Comparison of ENCODE assay signal across 1 cellular context in genomic region chr5:107672212-107673105, GRCh38.
TF ChIP-seq lines count a peak whose summit lies in the region.

No MANE protein-coding gene starts in this region.

TF ChIP-seq in HEK293, 187 proteins besides CTCF, POLR2A, EP300 and RAD21 (continued from another document):
- TF ChIP-seq, protein P1, sequence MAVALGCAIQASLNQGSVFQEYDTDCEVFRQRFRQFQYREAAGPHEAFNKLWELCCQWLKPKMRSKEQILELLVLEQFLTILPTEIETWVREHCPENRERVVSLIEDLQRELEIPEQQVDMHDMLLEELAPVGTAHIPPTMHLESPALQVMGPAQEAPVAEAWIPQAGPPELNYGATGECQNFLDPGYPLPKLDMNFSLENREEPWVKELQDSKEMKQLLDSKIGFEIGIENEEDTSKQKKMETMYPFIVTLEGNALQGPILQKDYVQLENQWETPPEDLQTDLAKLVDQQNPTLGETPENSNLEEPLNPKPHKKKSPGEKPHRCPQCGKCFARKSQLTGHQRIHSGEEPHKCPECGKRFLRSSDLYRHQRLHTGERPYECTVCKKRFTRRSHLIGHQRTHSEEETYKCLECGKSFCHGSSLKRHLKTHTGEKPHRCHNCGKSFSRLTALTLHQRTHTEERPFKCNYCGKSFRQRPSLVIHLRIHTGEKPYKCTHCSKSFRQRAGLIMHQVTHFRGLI (tag by site-specific recombination; IDR thresholded peaks at IDR 0.05): 0 out of 2 replicates have a peak, but pooled peaks have one; percentile 7
- TF ChIP-seq ZNF596 (tag by site-specific recombination; IDR thresholded peaks at IDR 0.05) (peak; percentile 97), ZNF423 (tag by site-specific recombination; IDR thresholded peaks at IDR 0.05) (peak; percentile 27; the same call in 1 of the 2 replicates), ZNF785 (tag by site-specific recombination; IDR thresholded peaks at IDR 0.05) (peak; percentile 93), ZNF843 (tag by site-specific recombination; IDR thresholded peaks at IDR 0.05) (no peak), ZNF239 (tag by site-specific recombination; IDR thresholded peaks at IDR 0.05) (no peak), ZSCAN23 (tag by site-specific recombination; IDR thresholded peaks at IDR 0.05) (no peak), ZNF529 (tag by site-specific recombination; IDR thresholded peaks at IDR 0.05; ENCODE audit: insufficient replicate concordance) (no peak), ZSCAN16 (tag by site-specific recombination; IDR thresholded peaks at IDR 0.05) (no peak), SP7 (tag by site-specific recombination; IDR thresholded peaks at IDR 0.05) (peak; percentile 17), KLF9 (tag by site-specific recombination; IDR thresholded peaks at IDR 0.05; ENCODE audit: low read depth) (peak; percentile 94), ZFP69B (tag by site-specific recombination; IDR thresholded peaks at IDR 0.05) (no peak; the same call in 1 of the 2 replicates), AEBP2 (tag by site-specific recombination; IDR thresholded peaks at IDR 0.05; ENCODE audit: borderline replicate concordance) (no peak), ZNF48 (tag by site-specific recombination; IDR thresholded peaks at IDR 0.05) (no peak), HOXD13 (CRISPR knock-in tag; IDR thresholded peaks at IDR 0.05; ENCODE audit: borderline replicate concordance) (0 out of 2 replicates have a peak, but pooled peaks have one; percentile 4), ZNF501 (tag by site-specific recombination; IDR thresholded peaks at IDR 0.05) (0 out of 2 replicates have a peak, but pooled peaks have one; percentile 19), ZNF26 (tag by site-specific recombination; IDR thresholded peaks at IDR 0.05) (no peak), ZNF184 (tag by site-specific recombination; IDR thresholded peaks at IDR 0.05) (0 out of 2 replicates have a peak, but pooled peaks have one; percentile 14), KLF1 (tag by site-specific recombination; IDR thresholded peaks at IDR 0.05) (peak; percentile 74), GLIS2 (tag by site-specific recombination; IDR thresholded peaks at IDR 0.05) (peak; percentile 82), ZNF791 (tag by site-specific recombination; IDR thresholded peaks at IDR 0.05) (no peak), ZNF155 (tag by site-specific recombination; IDR thresholded peaks at IDR 0.05) (no peak), SP3 (tag by site-specific recombination; IDR thresholded peaks at IDR 0.05) (peak; percentile 55)
- TF ChIP-seq, protein P2, sequence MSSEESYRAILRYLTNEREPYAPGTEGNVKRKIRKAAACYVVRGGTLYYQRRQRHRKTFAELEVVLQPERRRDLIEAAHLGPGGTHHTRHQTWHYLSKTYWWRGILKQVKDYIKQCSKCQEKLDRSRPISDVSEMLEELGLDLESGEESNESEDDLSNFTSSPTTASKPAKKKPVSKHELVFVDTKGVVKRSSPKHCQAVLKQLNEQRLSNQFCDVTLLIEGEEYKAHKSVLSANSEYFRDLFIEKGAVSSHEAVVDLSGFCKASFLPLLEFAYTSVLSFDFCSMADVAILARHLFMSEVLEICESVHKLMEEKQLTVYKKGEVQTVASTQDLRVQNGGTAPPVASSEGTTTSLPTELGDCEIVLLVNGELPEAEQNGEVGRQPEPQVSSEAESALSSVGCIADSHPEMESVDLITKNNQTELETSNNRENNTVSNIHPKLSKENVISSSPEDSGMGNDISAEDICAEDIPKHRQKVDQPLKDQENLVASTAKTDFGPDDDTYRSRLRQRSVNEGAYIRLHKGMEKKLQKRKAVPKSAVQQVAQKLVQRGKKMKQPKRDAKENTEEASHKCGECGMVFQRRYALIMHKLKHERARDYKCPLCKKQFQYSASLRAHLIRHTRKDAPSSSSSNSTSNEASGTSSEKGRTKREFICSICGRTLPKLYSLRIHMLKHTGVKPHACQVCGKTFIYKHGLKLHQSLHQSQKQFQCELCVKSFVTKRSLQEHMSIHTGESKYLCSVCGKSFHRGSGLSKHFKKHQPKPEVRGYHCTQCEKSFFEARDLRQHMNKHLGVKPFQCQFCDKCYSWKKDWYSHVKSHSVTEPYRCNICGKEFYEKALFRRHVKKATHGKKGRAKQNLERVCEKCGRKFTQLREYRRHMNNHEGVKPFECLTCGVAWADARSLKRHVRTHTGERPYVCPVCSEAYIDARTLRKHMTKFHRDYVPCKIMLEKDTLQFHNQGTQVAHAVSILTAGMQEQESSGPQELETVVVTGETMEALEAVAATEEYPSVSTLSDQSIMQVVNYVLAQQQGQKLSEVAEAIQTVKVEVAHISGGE (tag by site-specific recombination; conservative IDR thresholded peaks at IDR 0.05; ENCODE audit: low read depth): no peak; the same call in 1 of the 2 replicates
- TF ChIP-seq, protein P3, sequence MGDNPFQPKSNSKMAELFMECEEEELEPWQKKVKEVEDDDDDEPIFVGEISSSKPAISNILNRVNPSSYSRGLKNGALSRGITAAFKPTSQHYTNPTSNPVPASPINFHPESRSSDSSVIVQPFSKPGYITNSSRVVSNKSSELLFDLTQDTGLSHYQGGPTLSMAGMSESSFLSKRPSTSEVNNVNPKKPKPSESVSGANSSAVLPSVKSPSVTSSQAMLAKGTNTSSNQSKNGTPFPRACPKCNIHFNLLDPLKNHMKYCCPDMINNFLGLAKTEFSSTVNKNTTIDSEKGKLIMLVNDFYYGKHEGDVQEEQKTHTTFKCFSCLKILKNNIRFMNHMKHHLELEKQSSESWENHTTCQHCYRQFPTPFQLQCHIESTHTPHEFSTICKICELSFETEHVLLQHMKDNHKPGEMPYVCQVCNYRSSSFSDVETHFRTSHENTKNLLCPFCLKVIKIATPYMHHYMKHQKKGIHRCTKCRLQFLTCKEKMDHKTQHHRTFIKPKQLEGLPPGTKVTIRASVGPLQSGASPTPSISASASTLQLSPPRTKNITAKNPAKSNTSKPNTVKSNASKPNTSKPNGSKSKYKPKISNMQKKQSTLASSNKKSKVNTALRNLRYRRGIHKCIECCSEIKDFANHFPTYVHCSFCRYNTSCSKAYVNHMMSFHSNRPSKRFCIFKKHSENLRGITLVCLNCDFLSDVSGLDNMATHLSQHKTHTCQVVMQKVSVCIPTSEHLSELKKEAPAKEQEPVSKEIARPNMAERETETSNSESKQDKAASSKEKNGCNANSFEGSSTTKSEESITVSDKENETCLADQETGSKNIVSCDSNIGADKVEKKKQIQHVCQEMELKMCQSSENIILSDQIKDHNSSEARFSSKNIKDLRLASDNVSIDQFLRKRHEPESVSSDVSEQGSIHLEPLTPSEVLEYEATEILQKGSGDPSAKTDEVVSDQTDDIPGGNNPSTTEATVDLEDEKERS (tag by site-specific recombination; IDR thresholded peaks at IDR 0.05): no peak
- TF ChIP-seq, protein P4, sequence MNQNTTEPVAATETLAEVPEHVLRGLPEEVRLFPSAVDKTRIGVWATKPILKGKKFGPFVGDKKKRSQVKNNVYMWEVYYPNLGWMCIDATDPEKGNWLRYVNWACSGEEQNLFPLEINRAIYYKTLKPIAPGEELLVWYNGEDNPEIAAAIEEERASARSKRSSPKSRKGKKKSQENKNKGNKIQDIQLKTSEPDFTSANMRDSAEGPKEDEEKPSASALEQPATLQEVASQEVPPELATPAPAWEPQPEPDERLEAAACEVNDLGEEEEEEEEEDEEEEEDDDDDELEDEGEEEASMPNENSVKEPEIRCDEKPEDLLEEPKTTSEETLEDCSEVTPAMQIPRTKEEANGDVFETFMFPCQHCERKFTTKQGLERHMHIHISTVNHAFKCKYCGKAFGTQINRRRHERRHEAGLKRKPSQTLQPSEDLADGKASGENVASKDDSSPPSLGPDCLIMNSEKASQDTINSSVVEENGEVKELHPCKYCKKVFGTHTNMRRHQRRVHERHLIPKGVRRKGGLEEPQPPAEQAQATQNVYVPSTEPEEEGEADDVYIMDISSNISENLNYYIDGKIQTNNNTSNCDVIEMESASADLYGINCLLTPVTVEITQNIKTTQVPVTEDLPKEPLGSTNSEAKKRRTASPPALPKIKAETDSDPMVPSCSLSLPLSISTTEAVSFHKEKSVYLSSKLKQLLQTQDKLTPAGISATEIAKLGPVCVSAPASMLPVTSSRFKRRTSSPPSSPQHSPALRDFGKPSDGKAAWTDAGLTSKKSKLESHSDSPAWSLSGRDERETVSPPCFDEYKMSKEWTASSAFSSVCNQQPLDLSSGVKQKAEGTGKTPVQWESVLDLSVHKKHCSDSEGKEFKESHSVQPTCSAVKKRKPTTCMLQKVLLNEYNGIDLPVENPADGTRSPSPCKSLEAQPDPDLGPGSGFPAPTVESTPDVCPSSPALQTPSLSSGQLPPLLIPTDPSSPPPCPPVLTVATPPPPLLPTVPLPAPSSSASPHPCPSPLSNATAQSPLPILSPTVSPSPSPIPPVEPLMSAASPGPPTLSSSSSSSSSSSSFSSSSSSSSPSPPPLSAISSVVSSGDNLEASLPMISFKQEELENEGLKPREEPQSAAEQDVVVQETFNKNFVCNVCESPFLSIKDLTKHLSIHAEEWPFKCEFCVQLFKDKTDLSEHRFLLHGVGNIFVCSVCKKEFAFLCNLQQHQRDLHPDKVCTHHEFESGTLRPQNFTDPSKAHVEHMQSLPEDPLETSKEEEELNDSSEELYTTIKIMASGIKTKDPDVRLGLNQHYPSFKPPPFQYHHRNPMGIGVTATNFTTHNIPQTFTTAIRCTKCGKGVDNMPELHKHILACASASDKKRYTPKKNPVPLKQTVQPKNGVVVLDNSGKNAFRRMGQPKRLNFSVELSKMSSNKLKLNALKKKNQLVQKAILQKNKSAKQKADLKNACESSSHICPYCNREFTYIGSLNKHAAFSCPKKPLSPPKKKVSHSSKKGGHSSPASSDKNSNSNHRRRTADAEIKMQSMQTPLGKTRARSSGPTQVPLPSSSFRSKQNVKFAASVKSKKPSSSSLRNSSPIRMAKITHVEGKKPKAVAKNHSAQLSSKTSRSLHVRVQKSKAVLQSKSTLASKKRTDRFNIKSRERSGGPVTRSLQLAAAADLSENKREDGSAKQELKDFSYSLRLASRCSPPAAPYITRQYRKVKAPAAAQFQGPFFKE (tag by site-specific recombination; IDR thresholded peaks at IDR 0.05; ENCODE audit: borderline replicate concordance): no peak
- TF ChIP-seq, protein P5, sequence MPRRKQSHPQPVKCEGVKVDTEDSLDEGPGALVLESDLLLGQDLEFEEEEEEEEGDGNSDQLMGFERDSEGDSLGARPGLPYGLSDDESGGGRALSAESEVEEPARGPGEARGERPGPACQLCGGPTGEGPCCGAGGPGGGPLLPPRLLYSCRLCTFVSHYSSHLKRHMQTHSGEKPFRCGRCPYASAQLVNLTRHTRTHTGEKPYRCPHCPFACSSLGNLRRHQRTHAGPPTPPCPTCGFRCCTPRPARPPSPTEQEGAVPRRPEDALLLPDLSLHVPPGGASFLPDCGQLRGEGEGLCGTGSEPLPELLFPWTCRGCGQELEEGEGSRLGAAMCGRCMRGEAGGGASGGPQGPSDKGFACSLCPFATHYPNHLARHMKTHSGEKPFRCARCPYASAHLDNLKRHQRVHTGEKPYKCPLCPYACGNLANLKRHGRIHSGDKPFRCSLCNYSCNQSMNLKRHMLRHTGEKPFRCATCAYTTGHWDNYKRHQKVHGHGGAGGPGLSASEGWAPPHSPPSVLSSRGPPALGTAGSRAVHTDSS (tag by site-specific recombination; IDR thresholded peaks at IDR 0.05): no peak
- TF ChIP-seq, protein P6, sequence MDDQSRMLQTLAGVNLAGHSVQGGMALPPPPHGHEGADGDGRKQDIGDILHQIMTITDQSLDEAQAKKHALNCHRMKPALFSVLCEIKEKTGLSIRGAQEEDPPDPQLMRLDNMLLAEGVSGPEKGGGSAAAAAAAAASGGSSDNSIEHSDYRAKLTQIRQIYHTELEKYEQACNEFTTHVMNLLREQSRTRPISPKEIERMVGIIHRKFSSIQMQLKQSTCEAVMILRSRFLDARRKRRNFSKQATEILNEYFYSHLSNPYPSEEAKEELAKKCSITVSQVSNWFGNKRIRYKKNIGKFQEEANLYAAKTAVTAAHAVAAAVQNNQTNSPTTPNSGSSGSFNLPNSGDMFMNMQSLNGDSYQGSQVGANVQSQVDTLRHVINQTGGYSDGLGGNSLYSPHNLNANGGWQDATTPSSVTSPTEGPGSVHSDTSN (CRISPR knock-in tag; IDR thresholded peaks at IDR 0.05): 0 out of 2 replicates have a peak, but pooled peaks have one; percentile 22
- TF ChIP-seq, protein P7, sequence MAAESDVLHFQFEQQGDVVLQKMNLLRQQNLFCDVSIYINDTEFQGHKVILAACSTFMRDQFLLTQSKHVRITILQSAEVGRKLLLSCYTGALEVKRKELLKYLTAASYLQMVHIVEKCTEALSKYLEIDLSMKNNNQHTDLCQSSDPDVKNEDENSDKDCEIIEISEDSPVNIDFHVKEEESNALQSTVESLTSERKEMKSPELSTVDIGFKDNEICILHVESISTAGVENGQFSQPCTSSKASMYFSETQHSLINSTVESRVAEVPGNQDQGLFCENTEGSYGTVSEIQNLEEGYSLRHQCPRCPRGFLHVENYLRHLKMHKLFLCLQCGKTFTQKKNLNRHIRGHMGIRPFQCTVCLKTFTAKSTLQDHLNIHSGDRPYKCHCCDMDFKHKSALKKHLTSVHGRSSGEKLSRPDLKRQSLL (tag by site-specific recombination; IDR thresholded peaks at IDR 0.05): peak; percentile 78
